35 cellular contexts compared by ENCODE assay signal in the genomic region with DNA sequence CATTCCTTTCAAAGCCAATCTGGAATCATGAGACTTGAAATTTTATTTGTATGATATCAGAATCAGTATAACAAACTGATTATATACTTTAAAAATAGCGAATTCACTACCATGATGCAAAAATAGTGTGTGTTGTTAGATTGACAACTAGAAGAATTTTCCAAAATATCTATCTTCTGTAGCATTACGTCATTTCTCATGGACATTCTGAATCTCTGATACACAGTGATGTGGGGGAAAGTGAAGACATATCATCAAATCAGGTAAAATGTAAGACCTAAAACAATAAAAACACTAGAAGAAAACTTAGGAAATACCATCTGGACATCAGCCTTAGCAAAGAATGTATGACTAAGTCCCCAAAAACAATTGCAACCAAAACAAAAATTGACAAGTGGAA.
"Had no signal": no experiment of that assay in that cellular context is flagged by ENCODE, and none has a peak within 500 bp of the region (broad histone marks: within the 10 kb centered on the region; RNA-seq: fewer than 3 reads in every experiment).

No MANE protein-coding gene starts in this region.

- H3K27me3 ChIP-seq: MG63 had no signal

- H3K9me3 ChIP-seq: MG63 had no signal

- H3K4me3 ChIP-seq: MG63 had no signal

- DNase-seq: Kasumi-1, MG63, MM.1S, MV-4-11, NCI-H1048, NCI-H1092, NCI-H1092 treated with DMSO at 0.1 percent for 48 hours, NCI-H1105, NCI-H1105 treated with DMSO at 0.1 percent for 48 hours, NCI-H1417, NCI-H1417 treated with DMSO at 0.1 percent for 48 hours, NCI-H1436, NCI-H1436 treated with DMSO at 0.1 percent for 48 hours, NCI-H146, NCI-H1694, NCI-H1694 treated with DMSO at 0.1 percent for 48 hours, NCI-H187, NCI-H187 treated with DMSO at 0.1 percent for 48 hours, NCI-H1930, NCI-H2029, NCI-H2029 treated with DMSO at 0.1 percent for 48 hours, NCI-H2081, NCI-H2081 treated with DMSO at 0.1 percent for 48 hours, NCI-H2107, NCI-H2171, NCI-H2171 treated with DMSO at 0.1 percent for 48 hours, NCI-H2227 treated with DMSO at 0.1 percent for 48 hours, NCI-H226, NCI-H345, NCI-H446, NCI-H446 treated with DMSO at 0.1 percent for 48 hours, NCI-H510A, NCI-H510A treated with DMSO at 0.1 percent for 48 hours, NCI-H524, NCI-H524 treated with DMSO at 0.1 percent for 48 hours had no signal

- H3K36me3 ChIP-seq: MG63 had no signal
